In genomic region chr1:150151291-150152181, GRCh38 we compare ENCODE assay signal across 8 cellular contexts. TPM values are rescaled to one million over a fixed set of nuclear protein-coding genes. Genes with fewer than 3 reads are reported as not detected.
DNase-seq lines count a peak whose midpoint lies in the region; ATAC-seq and TF ChIP-seq lines count a peak whose summit lies in the region.

No MANE protein-coding gene starts in this region.

- H3K4me3 ChIP-seq in HAP-1 (peak overlapping the region; percentile 76), neural cell (ENCODE audit: low read length) (peak overlapping the region; percentile 91), upper lobe of left lung (peak overlapping the region; percentile 73 to 89 (median 80))
- peak overlapping the region; percentile 85 for H3K4me3 ChIP-seq in effector memory CD4-positive, alpha-beta T cell (ENCODE audit: insufficient read depth, low read depth, low read length, poor library complexity, severe bottlenecking)

- H3K9me3 ChIP-seq in HAP-1: no peaks in the 10 kb centered on the region
- H3K9me3 ChIP-seq in effector memory CD4-positive, alpha-beta T cell (ENCODE audit: control insufficient read depth, low read length): no peaks in the 10 kb centered on the region
- H3K9me3 ChIP-seq in neural cell (ENCODE audit: low read length): no peaks in the 10 kb centered on the region
- H3K9me3 ChIP-seq in upper lobe of left lung: no peaks in the 10 kb centered on the region

- TF ChIP-seq EP300 in neural cell (conservative IDR thresholded peaks at IDR 0.05; ENCODE audit: poor library complexity, severe bottlenecking) (no peak), upper lobe of left lung (IDR thresholded peaks at IDR 0.05) (no peak)

- peak overlapping the region; percentile 80 for H3K4me2 ChIP-seq in neural cell (ENCODE audit: low read length)

- peaks cover 21% of the 10 kb centered on the region for H3K27me3 Mint-ChIP-seq in activated CD4-positive, alpha-beta T cell treated with anti-CD3 and anti-CD28 coated beads, Interleukin-2, amount 10 ng/mL, durations not matched to agents 24 days and 14 days

- H3K27me3 ChIP-seq in HAP-1 (ENCODE audit: low read depth) (no peaks in the 10 kb centered on the region), neural cell (ENCODE audit: insufficient read depth, low read depth, low read length) (no peaks in the 10 kb centered on the region), upper lobe of left lung (no peaks in the 10 kb centered on the region)
- H3K27me3 ChIP-seq in effector memory CD4-positive, alpha-beta T cell (replicated peaks; ENCODE audit: control insufficient read depth, insufficient read depth, low read length, poor library complexity, severe bottlenecking): no peaks in the 10 kb centered on the region

- H2AFZ ChIP-seq in neural cell (ENCODE audit: low read depth, low read length): no peak overlapping the region

- H3K9ac ChIP-seq in neural cell (ENCODE audit: low read length): peak overlapping the region; percentile 98

- intact Hi-C loops in activated CD4-positive, alpha-beta T cell treated with anti-CD3 and anti-CD28 coated beads, Interleukin-2, amount 10 ng/mL, durations not matched to agents 24 days and 14 days (cut with micrococcal nuclease): no loop called here

- peak overlapping the region; percentile 91 for H3K4me3 Mint-ChIP-seq in activated CD4-positive, alpha-beta T cell treated with anti-CD3 and anti-CD28 coated beads, Interleukin-2, amount 10 ng/mL, durations not matched to agents 24 days and 14 days

- H3K36me3 ChIP-seq in HAP-1 (replicated peaks) (peaks cover 34% of the 10 kb centered on the region), neural cell (ENCODE audit: insufficient read depth, low read length) (peaks cover 18% of the 10 kb centered on the region), upper lobe of left lung (peaks cover 0 to 27% (median 4%) of the 10 kb centered on the region in 4 donors)
- H3K36me3 ChIP-seq in effector memory CD4-positive, alpha-beta T cell (ENCODE audit: control insufficient read depth, insufficient read depth, low read length): peaks cover 27% of the 10 kb centered on the region

- 31 to 34% methylated on average over 15 of the region's 15 CpGs for WGBS in upper lobe of left lung, 2 donors

- peaks cover 51% of the 10 kb centered on the region for H3K4me1 Mint-ChIP-seq in activated CD4-positive, alpha-beta T cell treated with anti-CD3 and anti-CD28 coated beads, Interleukin-2, amount 10 ng/mL, durations not matched to agents 24 days and 14 days

- H3K9me2 ChIP-seq in neural cell (ENCODE audit: insufficient read depth, low read length): no peaks in the 10 kb centered on the region

- in situ Hi-C loops in HAP-1 (cut with MboI; ENCODE audit: low sequenced_read_pairs): loop anchor here (25.0 kb wide), 1 partner anchor 239 kb away; the partner anchor contains the start of gene SV2A

- peaks cover 42% of the 10 kb centered on the region for H3K36me3 Mint-ChIP-seq in activated CD4-positive, alpha-beta T cell treated with anti-CD3 and anti-CD28 coated beads, Interleukin-2, amount 10 ng/mL, durations not matched to agents 24 days and 14 days (ENCODE audit: low read depth)

- no peak for TF ChIP-seq RAD21 in neural cell (conservative IDR thresholded peaks at IDR 0.05)

- DNase-seq in HAP-1 (ENCODE audit: low spot score in 2 of 2): no peak
- DNase-seq in activated CD4-positive, alpha-beta T cell treated with anti-CD3 and anti-CD28 coated beads, Interleukin-2, amount 10 ng/mL, durations not matched to agents 24 days and 14 days: peak; percentile 88
- peak; percentile 57 to 68 (median 58) for DNase-seq in effector memory CD4-positive, alpha-beta T cell
- DNase-seq in upper lobe of left lung: peak; percentile 58 to 65
- no peak for DNase-seq in NCI-H2107 (lab: John Stamatoyannopoulos, UW)
- no peak for DNase-seq in DMS79 treated with DMSO at 0.1 percent for 48 hours (lab: John Stamatoyannopoulos, UW)
- DNase-seq in pons (ENCODE audit: low spot score): no peak

- no peaks in the 10 kb centered on the region for H3K9me3 Mint-ChIP-seq in activated CD4-positive, alpha-beta T cell treated with anti-CD3 and anti-CD28 coated beads, Interleukin-2, amount 10 ng/mL, durations not matched to agents 24 days and 14 days

- TF ChIP-seq CTCF in neural cell (IDR thresholded peaks at IDR 0.05; ENCODE audit: poor library complexity, severe bottlenecking) (no peak), upper lobe of left lung (IDR thresholded peaks at IDR 0.05) (no peak)

- no peaks in the 10 kb centered on the region for H3F3A ChIP-seq in neural cell (ENCODE audit: insufficient read depth, low read length, poor library complexity, severe bottlenecking)

- ATAC-seq in upper lobe of left lung (ENCODE audit: low FRiP score in 2 of 2): peak in 1 of 2 donors; percentile 39

- peaks cover 2% of the 10 kb centered on the region for H4K20me1 ChIP-seq in neural cell (ENCODE audit: insufficient read depth)

- peaks cover 10% of the 10 kb centered on the region for H3K4me1 ChIP-seq in HAP-1
- H3K4me1 ChIP-seq in effector memory CD4-positive, alpha-beta T cell (ENCODE audit: control insufficient read depth, insufficient read depth, low read length, poor library complexity, severe bottlenecking): peaks cover 12% of the 10 kb centered on the region
- peaks cover 26 to 45% (median 29%) of the 10 kb centered on the region in 4 donors for H3K4me1 ChIP-seq in upper lobe of left lung

- peaks cover 76% of the 10 kb centered on the region for H3K79me2 ChIP-seq in neural cell (replicated peaks; ENCODE audit: insufficient read depth, low read length)

- peak overlapping the region; percentile 88 for H3K27ac ChIP-seq in effector memory CD4-positive, alpha-beta T cell (ENCODE audit: insufficient read depth, low read length, poor library complexity, severe bottlenecking)
- H3K27ac ChIP-seq in neural cell (ENCODE audit: low read length) (peak overlapping the region; percentile 98), upper lobe of left lung (peak overlapping the region; percentile 84 to 91 (median 87))

- TF ChIP-seq POLR2A in upper lobe of left lung (IDR thresholded peaks at IDR 0.05): peak in 1 of 4 donors; percentile 29

- peak overlapping the region; percentile 87 for H3K27ac Mint-ChIP-seq in activated CD4-positive, alpha-beta T cell treated with anti-CD3 and anti-CD28 coated beads, Interleukin-2, amount 10 ng/mL, durations not matched to agents 24 days and 14 days

TF ChIP-seq in neural cell, 6 proteins besides CTCF, POLR2A, EP300 and RAD21:
- TF ChIP-seq TAF1 (IDR thresholded peaks at IDR 0.05; ENCODE audit: low read depth) (no peak), EZH2 (IDR thresholded peaks at IDR 0.05; ENCODE audit: borderline replicate concordance, insufficient read depth, low read length, poor library complexity, severe bottlenecking) (no peak), POLR2AphosphoS5 (IDR thresholded peaks at IDR 0.05) (no peak), SMC3 (conservative IDR thresholded peaks at IDR 0.05; ENCODE audit: poor library complexity) (no peak), MXI1 (conservative IDR thresholded peaks at IDR 0.05; ENCODE audit: poor library complexity, severe bottlenecking) (no peak)
- TF ChIP-seq, protein P1, sequence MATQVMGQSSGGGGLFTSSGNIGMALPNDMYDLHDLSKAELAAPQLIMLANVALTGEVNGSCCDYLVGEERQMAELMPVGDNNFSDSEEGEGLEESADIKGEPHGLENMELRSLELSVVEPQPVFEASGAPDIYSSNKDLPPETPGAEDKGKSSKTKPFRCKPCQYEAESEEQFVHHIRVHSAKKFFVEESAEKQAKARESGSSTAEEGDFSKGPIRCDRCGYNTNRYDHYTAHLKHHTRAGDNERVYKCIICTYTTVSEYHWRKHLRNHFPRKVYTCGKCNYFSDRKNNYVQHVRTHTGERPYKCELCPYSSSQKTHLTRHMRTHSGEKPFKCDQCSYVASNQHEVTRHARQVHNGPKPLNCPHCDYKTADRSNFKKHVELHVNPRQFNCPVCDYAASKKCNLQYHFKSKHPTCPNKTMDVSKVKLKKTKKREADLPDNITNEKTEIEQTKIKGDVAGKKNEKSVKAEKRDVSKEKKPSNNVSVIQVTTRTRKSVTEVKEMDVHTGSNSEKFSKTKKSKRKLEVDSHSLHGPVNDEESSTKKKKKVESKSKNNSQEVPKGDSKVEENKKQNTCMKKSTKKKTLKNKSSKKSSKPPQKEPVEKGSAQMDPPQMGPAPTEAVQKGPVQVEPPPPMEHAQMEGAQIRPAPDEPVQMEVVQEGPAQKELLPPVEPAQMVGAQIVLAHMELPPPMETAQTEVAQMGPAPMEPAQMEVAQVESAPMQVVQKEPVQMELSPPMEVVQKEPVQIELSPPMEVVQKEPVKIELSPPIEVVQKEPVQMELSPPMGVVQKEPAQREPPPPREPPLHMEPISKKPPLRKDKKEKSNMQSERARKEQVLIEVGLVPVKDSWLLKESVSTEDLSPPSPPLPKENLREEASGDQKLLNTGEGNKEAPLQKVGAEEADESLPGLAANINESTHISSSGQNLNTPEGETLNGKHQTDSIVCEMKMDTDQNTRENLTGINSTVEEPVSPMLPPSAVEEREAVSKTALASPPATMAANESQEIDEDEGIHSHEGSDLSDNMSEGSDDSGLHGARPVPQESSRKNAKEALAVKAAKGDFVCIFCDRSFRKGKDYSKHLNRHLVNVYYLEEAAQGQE (IDR thresholded peaks at IDR 0.05; ENCODE audit: borderline replicate concordance): no peak

RNA-seq across cellular contexts. Expression of gene PLEKHO1, which starts 1.8 kb away (rescaled TPM):
- total RNA-seq in activated CD4-positive, alpha-beta T cell treated with anti-CD3 and anti-CD28 coated beads, Interleukin-2, amount 10 ng/mL, durations not matched to agents 24 days and 14 days: 25.2 and 26.4 TPM in 2 replicates
- polyA plus RNA-seq in neural cell: 203 and 213 TPM in 2 replicates
- 107 and 109 TPM in 2 replicates for polyA minus RNA-seq in neural cell
- 100 to 1,000 TPM in 1 of 6 donors, 10 to 100 TPM in 5; 27.8 to 111 (median 61.9) TPM for total RNA-seq in upper lobe of left lung

Comparison
In these comparisons a context has a peak if more than half of its experiments do, and no peak if none do; other contexts are left out.
1. DNase-seq: peak in activated CD4-positive, alpha-beta T cell treated with anti-CD3 and anti-CD28 coated beads, Interleukin-2, amount 10 ng/mL, durations not matched to agents 24 days and 14 days (single experiment), effector memory CD4-positive, alpha-beta T cell (3 of 3) and upper lobe of left lung (2 of 2); none in HAP-1 (0 of 2), NCI-H2107 (single experiment), DMS79 treated with DMSO at 0.1 percent for 48 hours (single experiment) and pons (single experiment).
2. Peak in every context shown above with its lines, with median percentiles within 50 percentile points of each other: H3K4me3 ChIP-seq and H3K27ac ChIP-seq.